In genomic region chr3:44511238-44511567, GRCh38 we compare ENCODE assay signal across 8 cellular contexts. TPM values are rescaled to one million over a fixed set of nuclear protein-coding genes. Genes with fewer than 3 reads are reported as not detected.
DNase-seq lines count a peak whose midpoint lies in the region; ATAC-seq, FAIRE-seq and TF ChIP-seq lines count a peak whose summit lies in the region.

No MANE protein-coding gene starts in this region.

- H3K9me3 ChIP-seq in mucosa of stomach (ENCODE audit: control insufficient read depth, low read length), result no peaks in the 10 kb centered on the region

- CTCF ChIA-PET in AG04449 (lab: Yijun Ruan, JAX), result interaction anchor here (0.9 to 2.1 kb wide), 4 partner anchors 13 to 187 kb away, joined by 3 to 12 read pairs (median 7); no protein-coding TSS in a partner anchor

- FAIRE-seq in bronchial epithelial cell (lab: Jason Lieb, UNC), result no peak

- H3K4me3 ChIP-seq in AG04449 (ENCODE audit: low read depth, low read length), result peak overlapping the region; percentile 70
- peak overlapping the region; percentile 61 for H3K4me3 ChIP-seq in bronchial epithelial cell (ENCODE audit: low read depth, low read length)
- peak overlapping the region; percentile 48 for H3K4me3 ChIP-seq in mucosa of stomach (ENCODE audit: low read length)

- H3K27me3 ChIP-seq in bronchial epithelial cell (ENCODE audit: control insufficient read depth, insufficient read depth, low read length) (no peaks in the 10 kb centered on the region), mucosa of stomach (ENCODE audit: control insufficient read depth, insufficient read depth, low read length) (no peaks in the 10 kb centered on the region)

- POLR2A ChIA-PET in AG04449 (lab: Yijun Ruan, JAX), result interaction anchor here (0.6 to 1.4 kb wide), 2 partner anchors 39 to 1000 kb away, joined by 3 read pairs; no protein-coding TSS in a partner anchor

- peak overlapping the region; percentile 91 for H3K9ac ChIP-seq in mucosa of stomach (ENCODE audit: low read length)

- DNase-seq in AG04449 (ENCODE audit: low read depth, low spot score) (no peak), HuH-7 (ENCODE audit: low spot score) (peak; percentile 44), bronchial epithelial cell (ENCODE audit: low read depth) (no peak)

- H3K4me1 ChIP-seq in mucosa of stomach (ENCODE audit: control insufficient read depth, insufficient read depth, low read length), result peaks cover 12% of the 10 kb centered on the region

- no peak for ATAC-seq in activated CD4-positive, CD25-positive, alpha-beta regulatory T cell treated with anti-CD3 and anti-CD28 coated beads, Interleukin-2, amount 50 U/mL, for 24 hours
- ATAC-seq in GM18867 (IDR thresholded peaks at IDR 0.05; ENCODE audit: unreplicated experiment) (no peak), HG02763 (IDR thresholded peaks at IDR 0.05; ENCODE audit: unreplicated experiment) (no peak), GM19023 (IDR thresholded peaks at IDR 0.05; ENCODE audit: unreplicated experiment) (no peak)

- H3K36me3 ChIP-seq in bronchial epithelial cell (ENCODE audit: control insufficient read depth, insufficient read depth, low read length) (no peaks in the 10 kb centered on the region), mucosa of stomach (ENCODE audit: control insufficient read depth, insufficient read depth, low read length) (no peaks in the 10 kb centered on the region)

- TF ChIP-seq CTCF in AG04449 (IDR thresholded peaks at IDR 0.05; ENCODE audit: insufficient read depth, low read length, missing control alignments) (no peak), bronchial epithelial cell (IDR thresholded peaks at IDR 0.05; ENCODE audit: insufficient read depth, low read length, severe bottlenecking) (no peak)

RNA-seq across cellular contexts. Expression of gene ZNF445, which starts 33.7 kb away (rescaled TPM):
- 4.2 and 5.8 TPM in 2 replicates for total RNA-seq in bronchial epithelial cell

RNA-seq across cellular contexts. Expression of gene ZKSCAN7, which starts 43.8 kb away (rescaled TPM):
- 2.2 and 2.9 TPM in 2 replicates for total RNA-seq in bronchial epithelial cell
